ENCODE assay signal across 7 cellular contexts in genomic region chr2:96251721-96252292, GRCh38. TPM values are rescaled to one million over a fixed set of nuclear protein-coding genes. Genes with fewer than 3 reads are reported as not detected.
DNase-seq lines count a peak whose midpoint lies in the region; ATAC-seq and TF ChIP-seq lines count a peak whose summit lies in the region.

No MANE protein-coding gene starts in this region.

- H3K4me1 Mint-ChIP-seq in HFFc6 (ENCODE audit: low read depth) (peaks cover 53% of the 10 kb centered on the region), WTC11 (no peaks in the 10 kb centered on the region; the same call in 1 of the 2 replicates)

- H3K27me3 ChIP-seq in prostate gland (replicated peaks; ENCODE audit: insufficient read depth): no peaks in the 10 kb centered on the region
- H3K27me3 ChIP-seq in A673 (replicated peaks; ENCODE audit: insufficient read depth, low read depth, low read length, poor library complexity): no peaks in the 10 kb centered on the region

- 47% methylated on average over 6 of the region's 6 CpGs for WGBS in prostate gland

- H3K36me3 Mint-ChIP-seq in HFFc6 (ENCODE audit: low read depth) (peaks cover 27% of the 10 kb centered on the region), WTC11 (peaks cover 26% of the 10 kb centered on the region)

- H3K27ac ChIP-seq in prostate gland (peak overlapping the region in 1 of 2 donors; percentile 8), A673 (ENCODE audit: low read depth, low read length, poor library complexity, severe bottlenecking) (no peak overlapping the region)

- H3K9me3 Mint-ChIP-seq in HFFc6: no peaks in the 10 kb centered on the region
- H3K9me3 Mint-ChIP-seq in WTC11: no peaks in the 10 kb centered on the region

- DNase-seq in HFFc6 (peak; percentile 97), WTC11 (ENCODE audit: low spot score) (peak; percentile 29), globus pallidus (ENCODE audit: low spot score) (peak; percentile 44), prostate gland (ENCODE audit: low spot score) (peak; percentile 32), A673 (ENCODE audit: low spot score) (no peak), CD1c-positive myeloid dendritic cell (ENCODE audit: extremely low spot score) (no peak)

- peak; percentile 60; the same call in 1 of the 2 replicates for ATAC-seq in WTC11
- ATAC-seq in HG03354 (IDR thresholded peaks at IDR 0.05; ENCODE audit: poor library complexity, severe bottlenecking, unreplicated experiment): no peak

- CTCF ChIA-PET in WTC11 (lab: Charles Lee): no interaction called here
- CTCF ChIA-PET in A673 (lab: Charles Lee): no interaction called here

- H3K4me3 ChIP-seq in prostate gland (no peak overlapping the region), A673 (ENCODE audit: low read depth, low read length, poor library complexity, severe bottlenecking) (no peak overlapping the region)

- POLR2A ChIA-PET in WTC11 (lab: Charles Lee) (no interaction called here), A673 (lab: Charles Lee; ENCODE audit: low non-redundant PET) (no interaction called here)

- BruUV-seq in A673 (replicated peaks; lab: Mats Ljungman, UMichigan): no TSS peak

- TF ChIP-seq POLR2A in prostate gland (IDR thresholded peaks at IDR 0.05): no peak

- H3K27ac Mint-ChIP-seq in HFFc6: peak overlapping the region; percentile 81
- no peak overlapping the region for H3K27ac Mint-ChIP-seq in WTC11

- H3K27me3 Mint-ChIP-seq in HFFc6 (ENCODE audit: insufficient read depth) (no peaks in the 10 kb centered on the region; the same call in 1 of the 2 replicates), WTC11 (ENCODE audit: low read depth) (no peaks in the 10 kb centered on the region)

- intact Hi-C loops in prostate gland (cut with DNase I) (no loop called here), A673 (cut with micrococcal nuclease; ENCODE audit: unreplicated experiment) (no loop called here)

- H3K36me3 ChIP-seq in prostate gland: peaks cover 8 to 21% of the 10 kb centered on the region in 2 donors
- peaks cover 11% of the 10 kb centered on the region for H3K36me3 ChIP-seq in A673 (ENCODE audit: insufficient read depth, low read length, poor library complexity, severe bottlenecking)

- H3K9me3 ChIP-seq in prostate gland: no peaks in the 10 kb centered on the region
- no peaks in the 10 kb centered on the region for H3K9me3 ChIP-seq in A673 (ENCODE audit: low read depth, low read length, poor library complexity, severe bottlenecking)

- H3K4me1 ChIP-seq in prostate gland (replicated peaks): no peaks in the 10 kb centered on the region
- H3K4me1 ChIP-seq in A673 (ENCODE audit: insufficient read depth, low read length, poor library complexity, severe bottlenecking): no peaks in the 10 kb centered on the region

- H3K4me3 Mint-ChIP-seq in HFFc6: peak overlapping the region; percentile 77
- no peak overlapping the region for H3K4me3 Mint-ChIP-seq in WTC11

- no peak for TF ChIP-seq CTCF in HFFc6 (IDR thresholded peaks at IDR 0.05)
- TF ChIP-seq CTCF in WTC11 (IDR thresholded peaks at IDR 0.05): no peak
- TF ChIP-seq CTCF in prostate gland (IDR thresholded peaks at IDR 0.05): no peak
- no peak for TF ChIP-seq CTCF in A673 (conservative IDR thresholded peaks at IDR 0.05; ENCODE audit: low read depth, low read length)

TF ChIP-seq in WTC11, 78 proteins besides CTCF, POLR2A, EP300 and RAD21:
- TF ChIP-seq ZNF219 (CRISPR knock-in tag; IDR thresholded peaks at IDR 0.05; ENCODE audit: borderline replicate concordance) (no peak), ZBTB43 (CRISPR knock-in tag; IDR thresholded peaks at IDR 0.05) (no peak), PRDM15 (CRISPR knock-in tag; IDR thresholded peaks at IDR 0.05) (peak; percentile 98), ZNF138 (CRISPR knock-in tag; conservative IDR thresholded peaks at IDR 0.05) (no peak), IRF2 (CRISPR knock-in tag; IDR thresholded peaks at IDR 0.05; ENCODE audit: borderline replicate concordance, low read depth) (no peak)

RNA-seq across cellular contexts. Expression of gene TMEM127, which starts 14.0 kb away (rescaled TPM):
- total RNA-seq in HFFc6 (2021; fragmentation: NEBNext Ultra II Directional; extraction: Animal tissue kit (Norgen Biotek cat#: 25700)): 10 to 100 TPM; 57.6 to 84.6 (median 71.1) TPM
- total RNA-seq in WTC11 (2021) (22.9 to 25.6 TPM (median 24.7 TPM) in 3 replicates), prostate gland (10 to 100 TPM; 40.4 to 50.4 TPM), A673 (2021) (23.6 and 25.5 TPM in 2 replicates)

RNA-seq across cellular contexts. Expression of gene CIAO1, which starts 14.2 kb away (rescaled TPM):
- total RNA-seq in HFFc6 (2021; fragmentation: NEBNext Ultra II Directional; extraction: Animal tissue kit (Norgen Biotek cat#: 25700)): 10 to 100 TPM; 54.9 to 71.4 (median 60.4) TPM
- total RNA-seq in WTC11 (2021): 71.9 to 82.8 TPM (median 72.0 TPM) in 3 replicates
- total RNA-seq in prostate gland: 100 to 1,000 TPM; 108 to 135 TPM
- total RNA-seq in A673 (2021): 76.8 and 79.7 TPM in 2 replicates

RNA-seq across cellular contexts. Expression of gene STARD7, which starts 43.2 kb away (rescaled TPM):
- total RNA-seq in HFFc6 (2021; fragmentation: NEBNext Ultra II Directional; extraction: Animal tissue kit (Norgen Biotek cat#: 25700)): 100 to 1,000 TPM; 167 to 195 (median 180) TPM
- total RNA-seq in WTC11 (2021) (199 to 217 TPM (median 201 TPM) in 3 replicates), prostate gland (100 to 1,000 TPM in 1 of 2 donors, 10 to 100 TPM in 1; 93.1 to 141 TPM), A673 (2021) (189 and 201 TPM in 2 replicates)

RNA-seq across cellular contexts. Expression of gene SNRNP200, which starts 53.5 kb away (rescaled TPM):
- 100 to 1,000 TPM in 2 of 6 experiments, 10 to 100 TPM in 4; 88.0 to 106 (median 93.3) TPM for total RNA-seq in HFFc6 (2021; fragmentation: NEBNext Ultra II Directional; extraction: Animal tissue kit (Norgen Biotek cat#: 25700))
- total RNA-seq in WTC11 (2021) (194 to 226 TPM (median 201 TPM) in 3 replicates), prostate gland (100 to 1,000 TPM; 117 to 148 TPM), A673 (2021) (202 and 208 TPM in 2 replicates)

Comparison
In these comparisons a context has a peak if more than half of its experiments do, and no peak if none do; other contexts are left out.
1. DNase-seq: peak in HFFc6 (single experiment), WTC11 (single experiment), globus pallidus (single experiment) and prostate gland (single experiment); none in A673 (single experiment) and CD1c-positive myeloid dendritic cell (single experiment).